ENCODE assay signal across 38 cellular contexts in genomic region chr4:175281894-175282293, GRCh38.
"Had no signal": no experiment of that assay in that cellular context is flagged by ENCODE, and none has a peak within 500 bp of the region (broad histone marks: within the 10 kb centered on the region; RNA-seq: fewer than 3 reads in every experiment).

No MANE protein-coding gene starts in this region.

- H3K4me1 ChIP-seq: adrenal gland, ascending aorta, body of pancreas, breast epithelium had no signal

- H3K27me3 ChIP-seq: adrenal gland, ascending aorta, body of pancreas, brain microvascular endothelial cell, breast epithelium, cardiac muscle cell had no signal

- H3K36me3 ChIP-seq: adrenal gland, ascending aorta, brain microvascular endothelial cell, breast epithelium, cardiac muscle cell had no signal

- H3K4me3 Mint-ChIP-seq: activated naive CD4-positive, alpha-beta T cell treated with anti-CD3 and anti-CD28 coated beads for 36 hours; activated naive CD4-positive, alpha-beta T cell treated with anti-CD3 and anti-CD28 coated beads, Interleukin-2, amount 10 ng/mL, durations not matched to agents 7 days and 5 days; activated naive CD4-positive, alpha-beta T cell treated with anti-CD3 and anti-CD28 coated beads, Interleukin-2, amount 50 U/mL, for 24 hours; activated naive CD8-positive, alpha-beta T cell; activated naive CD8-positive, alpha-beta T cell treated with anti-CD3 and anti-CD28 coated beads for 36 hours; activated naive CD8-positive, alpha-beta T cell treated with anti-CD3 and anti-CD28 coated beads, Interleukin-2, amount 10 ng/mL, durations not matched to agents 7 days and 5 days; activated naive CD8-positive, alpha-beta T cell treated with anti-CD3 and anti-CD28 coated beads, Interleukin-2, amount 50 U/mL, for 24 hours; activated T-cell treated with anti-CD3 and anti-CD28 coated beads, Interleukin-2, amount 50 U/mL, for 24 hours; activated T-cell treated with anti-CD3 and anti-CD28 coated beads, Interleukin-2, amount 50 U/mL, for 4 hours; activated T-cell treated with anti-CD3 and anti-CD28 coated beads, Interleukin-2, amount 50 U/mL, for 72 hours; activated T-helper 1 cell treated with anti-CD3 and anti-CD28 coated beads, Interleukin-12 subunit alpha, Interleukin-12 subunit beta, Interleukin-2, Interleukin-4 antibody, amounts not matched to agents 30 ng/mL and 10 ng/mL and 1 ng/mL, durations not matched to agents 14 hours and 24 hours and 36 hours; activated T-helper 17 cell treated with anti-CD3 and anti-CD28 coated beads, Interleukin-2, amount 50 U/mL, for 72 hours; brain; central memory CD8-positive, alpha-beta T cell had no signal

- H3K9me3 Mint-ChIP-seq: activated naive CD4-positive, alpha-beta T cell treated with anti-CD3 and anti-CD28 coated beads for 36 hours; activated naive CD8-positive, alpha-beta T cell treated with anti-CD3 and anti-CD28 coated beads for 36 hours; brain had no signal

- H3K36me3 Mint-ChIP-seq: activated naive CD4-positive, alpha-beta T cell treated with anti-CD3 and anti-CD28 coated beads, Interleukin-2, amount 10 ng/mL, durations not matched to agents 7 days and 5 days; activated naive CD4-positive, alpha-beta T cell treated with anti-CD3 and anti-CD28 coated beads, Interleukin-2, amount 50 U/mL, for 24 hours; activated naive CD8-positive, alpha-beta T cell; activated naive CD8-positive, alpha-beta T cell treated with anti-CD3 and anti-CD28 coated beads for 36 hours; activated naive CD8-positive, alpha-beta T cell treated with anti-CD3 and anti-CD28 coated beads, Interleukin-2, amount 10 ng/mL, durations not matched to agents 7 days and 5 days; brain had no signal

- H3K27ac ChIP-seq: adrenal gland, ascending aorta, body of pancreas, brain microvascular endothelial cell, breast epithelium, cardiac muscle cell had no signal

- H3K27ac Mint-ChIP-seq: activated naive CD4-positive, alpha-beta T cell treated with anti-CD3 and anti-CD28 coated beads for 36 hours; activated naive CD4-positive, alpha-beta T cell treated with anti-CD3 and anti-CD28 coated beads, Interleukin-2, amount 50 U/mL, for 24 hours; activated naive CD4-positive, alpha-beta T cell treated with anti-CD3 and anti-CD28 coated beads, Interleukin-2, amount 50 U/mL, for 72 hours; activated naive CD8-positive, alpha-beta T cell; activated naive CD8-positive, alpha-beta T cell treated with anti-CD3 and anti-CD28 coated beads for 36 hours; activated naive CD8-positive, alpha-beta T cell treated with anti-CD3 and anti-CD28 coated beads, Interleukin-2, amount 10 ng/mL, durations not matched to agents 7 days and 5 days; activated naive CD8-positive, alpha-beta T cell treated with anti-CD3 and anti-CD28 coated beads, Interleukin-2, amount 50 U/mL, for 24 hours; activated T-cell treated with anti-CD3 and anti-CD28 coated beads, Interleukin-2, amount 50 U/mL, for 24 hours; activated T-cell treated with anti-CD3 and anti-CD28 coated beads, Interleukin-2, amount 50 U/mL, for 72 hours; activated T-helper 1 cell treated with anti-CD3 and anti-CD28 coated beads, Interleukin-12 subunit alpha, Interleukin-12 subunit beta, Interleukin-2, Interleukin-4 antibody, amounts not matched to agents 30 ng/mL and 10 ng/mL and 1 ng/mL, durations not matched to agents 14 hours and 24 hours and 36 hours; activated T-helper 17 cell treated with anti-CD3 and anti-CD28 coated beads, Interleukin-2, amount 50 U/mL, for 72 hours; activated T-helper 2 cell treated with anti-CD3 and anti-CD28 coated beads, Interferon-gamma antibody, Interleukin-2, Interleukin-4, amounts not matched to agents 10 μg/mL and 5 μg/mL and 100 μg/mL, durations not matched to agents 14 hours and 24 hours and 36 hours; brain had no signal

- ATAC-seq: activated naive CD4-positive, alpha-beta T cell treated with anti-CD3 and anti-CD28 coated beads, Interleukin-2, amount 50 U/mL, for 72 hours; activated naive CD8-positive, alpha-beta T cell treated with anti-CD3 and anti-CD28 coated beads, Interleukin-2, amount 50 U/mL, for 24 hours; activated T-cell treated with anti-CD3 and anti-CD28 coated beads, Interleukin-2, amount 50 U/mL, for 4 hours; activated T-cell treated with anti-CD3 and anti-CD28 coated beads, Interleukin-2, amount 50 U/mL, for 72 hours; activated T-helper 17 cell treated with anti-CD3 and anti-CD28 coated beads, Interleukin-2, amount 50 U/mL, for 72 hours; body of pancreas had no signal

- H3K4me3 ChIP-seq: adrenal gland, ascending aorta, body of pancreas, breast epithelium, cardiac muscle cell had no signal

- H3K9me3 ChIP-seq: adrenal gland, ascending aorta, body of pancreas, breast epithelium had no signal

- H3K27me3 Mint-ChIP-seq: activated naive CD4-positive, alpha-beta T cell treated with anti-CD3 and anti-CD28 coated beads, Interleukin-2, amount 10 ng/mL, durations not matched to agents 7 days and 5 days; activated naive CD4-positive, alpha-beta T cell treated with anti-CD3 and anti-CD28 coated beads, Interleukin-2, amount 50 U/mL, for 24 hours; activated naive CD8-positive, alpha-beta T cell; activated naive CD8-positive, alpha-beta T cell treated with anti-CD3 and anti-CD28 coated beads for 36 hours; activated naive CD8-positive, alpha-beta T cell treated with anti-CD3 and anti-CD28 coated beads, Interleukin-2, amount 10 ng/mL, durations not matched to agents 7 days and 5 days; activated naive CD8-positive, alpha-beta T cell treated with anti-CD3 and anti-CD28 coated beads, Interleukin-2, amount 50 U/mL, for 24 hours; activated T-cell treated with anti-CD3 and anti-CD28 coated beads, Interleukin-2, amount 50 U/mL, for 24 hours; activated T-helper 17 cell treated with anti-CD3 and anti-CD28 coated beads, Interleukin-2, amount 50 U/mL, for 72 hours; central memory CD8-positive, alpha-beta T cell had no signal

- DNase-seq: activated effector memory CD4-positive, alpha-beta T cell treated with anti-CD3 and anti-CD28 coated beads, Interleukin-2, amount 50 U/mL, for 16 hours; activated effector memory CD4-positive, alpha-beta T cell treated with Interleukin-2 at 50 U/mL for 16 hours; activated gamma-delta T cell; activated gamma-delta T cell treated with Interleukin-2 at 50 U/mL for 16 hours; activated naive CD4-positive, alpha-beta T cell; activated naive CD4-positive, alpha-beta T cell treated with anti-CD3 and anti-CD28 coated beads for 36 hours; activated naive CD4-positive, alpha-beta T cell treated with anti-CD3 and anti-CD28 coated beads, Interleukin-2, amount 10 ng/mL, durations not matched to agents 7 days and 5 days; activated naive CD4-positive, alpha-beta T cell treated with anti-CD3 and anti-CD28 coated beads, Interleukin-2, amount 50 U/mL, for 16 hours; activated naive CD4-positive, alpha-beta T cell treated with Interleukin-2 at 50 U/mL for 16 hours; activated naive CD8-positive, alpha-beta T cell treated with anti-CD3 and anti-CD28 coated beads for 36 hours; activated naive CD8-positive, alpha-beta T cell treated with anti-CD3 and anti-CD28 coated beads, Interleukin-2, amount 10 ng/mL, durations not matched to agents 7 days and 5 days; activated naive CD8-positive, alpha-beta T cell treated with anti-CD3 and anti-CD28 coated beads, Interleukin-2, amount 50 U/mL, for 24 hours; activated T-cell treated with anti-CD3 and anti-CD28 coated beads, Interleukin-2, amount 50 U/mL, for 1 hour; activated T-cell treated with anti-CD3 and anti-CD28 coated beads, Interleukin-2, amount 50 U/mL, for 24 hours; activated T-cell treated with anti-CD3 and anti-CD28 coated beads, Interleukin-2, amount 50 U/mL, for 4 hours; activated T-cell treated with anti-CD3 and anti-CD28 coated beads, Interleukin-2, amount 50 U/mL, for 48 hours; activated T-cell treated with anti-CD3 and anti-CD28 coated beads, Interleukin-2, amount 50 U/mL, for 72 hours; adrenal gland; amniotic stem cell; amygdala; anterior cingulate cortex; aorta; body of pancreas; brain microvascular endothelial cell; caudate nucleus; central memory CD4-positive, alpha-beta T cell; cerebellar nuclear complex had no signal

- H3K4me1 Mint-ChIP-seq: activated naive CD4-positive, alpha-beta T cell treated with anti-CD3 and anti-CD28 coated beads, Interleukin-2, amount 10 ng/mL, durations not matched to agents 7 days and 5 days; activated naive CD4-positive, alpha-beta T cell treated with anti-CD3 and anti-CD28 coated beads, Interleukin-2, amount 50 U/mL, for 24 hours; activated naive CD8-positive, alpha-beta T cell treated with anti-CD3 and anti-CD28 coated beads for 36 hours; activated naive CD8-positive, alpha-beta T cell treated with anti-CD3 and anti-CD28 coated beads, Interleukin-2, amount 10 ng/mL, durations not matched to agents 7 days and 5 days; activated naive CD8-positive, alpha-beta T cell treated with anti-CD3 and anti-CD28 coated beads, Interleukin-2, amount 50 U/mL, for 24 hours; activated T-helper 17 cell treated with anti-CD3 and anti-CD28 coated beads, Interleukin-2, amount 50 U/mL, for 72 hours; brain; central memory CD8-positive, alpha-beta T cell had no signal
